In genomic region chr11:923691-924405, GRCh38 we compare ENCODE assay signal across 13 cellular contexts. TPM values are rescaled to one million over a fixed set of nuclear protein-coding genes. Genes with fewer than 3 reads are reported as not detected.
DNase-seq lines count a peak whose midpoint lies in the region; ATAC-seq and TF ChIP-seq lines count a peak whose summit lies in the region.
"Had no signal": no experiment of that assay in that cellular context is flagged by ENCODE, and none has a peak within 500 bp of the region (broad histone marks: within the 10 kb centered on the region; RNA-seq: fewer than 3 reads in every experiment).

No MANE protein-coding gene starts in this region.

- no peaks in the 10 kb centered on the region for H3K9me3 Mint-ChIP-seq in natural killer cell
- no peaks in the 10 kb centered on the region for H3K9me3 Mint-ChIP-seq in natural killer cell treated with Interleukin-12 subunit alpha and Interleukin-12 subunit beta and Interleukin-15 and Interleukin-18, amount 100 ng/mL, for 72 hours
- no peaks in the 10 kb centered on the region for H3K9me3 Mint-ChIP-seq in activated T-helper 17 cell treated with anti-CD3 and anti-CD28 coated beads, Interleukin-2, amount 50 U/mL, for 72 hours

- no peak for TF ChIP-seq EP300 in upper lobe of left lung (IDR thresholded peaks at IDR 0.05)

- peak overlapping the region; percentile 11 for H3K27ac ChIP-seq in lower lobe of right lung
- peak overlapping the region in 3 of 4 donors; percentile 96 to 97 (median 96) for H3K27ac ChIP-seq in upper lobe of left lung
- H3K27ac ChIP-seq: hepatocyte had no signal

- H3K4me1 ChIP-seq in lower lobe of right lung: peaks cover 25% of the 10 kb centered on the region
- peaks cover 27 to 37% (median 31%) of the 10 kb centered on the region in 4 donors for H3K4me1 ChIP-seq in upper lobe of left lung
- H3K4me1 ChIP-seq: BE2C had no signal

- no peak for ATAC-seq in natural killer cell
- no peak for ATAC-seq in natural killer cell treated with Interleukin-12 subunit alpha and Interleukin-12 subunit beta and Interleukin-15 and Interleukin-18, amount 100 ng/mL, for 72 hours
- ATAC-seq in activated T-helper 17 cell treated with anti-CD3 and anti-CD28 coated beads, Interleukin-2, amount 50 U/mL, for 72 hours (replicated peaks): no peak
- ATAC-seq in lower lobe of right lung: no peak
- ATAC-seq in upper lobe of left lung (ENCODE audit: low FRiP score in 2 of 2): no peak
- ATAC-seq: SK-N-SH treated with all-trans-retinoic acid at 6 μM for 48 hours had no signal

- peaks cover 12% of the 10 kb centered on the region for H3K36me3 ChIP-seq in lower lobe of right lung
- no peaks in the 10 kb centered on the region for H3K36me3 ChIP-seq in upper lobe of left lung
- H3K36me3 ChIP-seq: BE2C had no signal

- H3K4me3 ChIP-seq in lower lobe of right lung (no peak overlapping the region), upper lobe of left lung (no peak overlapping the region)
- H3K4me3 ChIP-seq: hepatocyte had no signal

- TF ChIP-seq POLR2A in upper lobe of left lung (IDR thresholded peaks at IDR 0.05): no peak

- H3K36me3 Mint-ChIP-seq in natural killer cell: no peaks in the 10 kb centered on the region
- no peaks in the 10 kb centered on the region for H3K36me3 Mint-ChIP-seq in natural killer cell treated with Interleukin-12 subunit alpha and Interleukin-12 subunit beta and Interleukin-15 and Interleukin-18, amount 100 ng/mL, for 72 hours
- H3K36me3 Mint-ChIP-seq in activated T-helper 17 cell treated with anti-CD3 and anti-CD28 coated beads, Interleukin-2, amount 50 U/mL, for 72 hours (ENCODE audit: low read depth): peaks cover 17% of the 10 kb centered on the region

- TF ChIP-seq CTCF in natural killer cell (IDR thresholded peaks at IDR 0.05) (no peak), lower lobe of right lung (IDR thresholded peaks at IDR 0.05) (no peak), upper lobe of left lung (IDR thresholded peaks at IDR 0.05) (no peak)

- H3K27ac Mint-ChIP-seq in natural killer cell: peak overlapping the region in 1 of 2 donors; percentile 36
- H3K27ac Mint-ChIP-seq in natural killer cell treated with Interleukin-12 subunit alpha and Interleukin-12 subunit beta and Interleukin-15 and Interleukin-18, amount 100 ng/mL, for 72 hours: no peak overlapping the region
- H3K27ac Mint-ChIP-seq in activated T-helper 17 cell treated with anti-CD3 and anti-CD28 coated beads, Interleukin-2, amount 50 U/mL, for 72 hours: no peak overlapping the region

- peak overlapping the region; percentile 58 for H3K4me3 Mint-ChIP-seq in natural killer cell
- no peak overlapping the region for H3K4me3 Mint-ChIP-seq in natural killer cell treated with Interleukin-12 subunit alpha and Interleukin-12 subunit beta and Interleukin-15 and Interleukin-18, amount 100 ng/mL, for 72 hours
- H3K4me3 Mint-ChIP-seq in activated T-helper 17 cell treated with anti-CD3 and anti-CD28 coated beads, Interleukin-2, amount 50 U/mL, for 72 hours: peak overlapping the region; percentile 11

- 88 to 96% methylated on average over 16 to 19 of the region's 19 CpGs for WGBS in upper lobe of left lung, 2 donors

- intact Hi-C loops in natural killer cell (cut with micrococcal nuclease): no loop called here
- intact Hi-C loops in lower lobe of right lung (cut with DNase I): no loop called here

- peaks cover 26 to 27% of the 10 kb centered on the region in 2 donors for H3K4me1 Mint-ChIP-seq in natural killer cell
- H3K4me1 Mint-ChIP-seq in natural killer cell treated with Interleukin-12 subunit alpha and Interleukin-12 subunit beta and Interleukin-15 and Interleukin-18, amount 100 ng/mL, for 72 hours (ENCODE audit: low read depth in 2 of 2): peaks cover 17 to 20% of the 10 kb centered on the region in 2 donors
- H3K4me1 Mint-ChIP-seq in activated T-helper 17 cell treated with anti-CD3 and anti-CD28 coated beads, Interleukin-2, amount 50 U/mL, for 72 hours: peaks cover 4% of the 10 kb centered on the region

- H3K27me3 Mint-ChIP-seq in natural killer cell (ENCODE audit: low read depth in 2 of 2): no peaks in the 10 kb centered on the region
- H3K27me3 Mint-ChIP-seq in natural killer cell treated with Interleukin-12 subunit alpha and Interleukin-12 subunit beta and Interleukin-15 and Interleukin-18, amount 100 ng/mL, for 72 hours: no peaks in the 10 kb centered on the region
- H3K27me3 Mint-ChIP-seq in activated T-helper 17 cell treated with anti-CD3 and anti-CD28 coated beads, Interleukin-2, amount 50 U/mL, for 72 hours: no peaks in the 10 kb centered on the region

- no peaks in the 10 kb centered on the region for H3K9me3 ChIP-seq in lower lobe of right lung
- H3K9me3 ChIP-seq in upper lobe of left lung: no peaks in the 10 kb centered on the region
- H3K9me3 ChIP-seq: BE2C had no signal

- DNase-seq in natural killer cell: no peak
- DNase-seq in natural killer cell treated with Interleukin-12 subunit alpha and Interleukin-12 subunit beta and Interleukin-15 and Interleukin-18, amount 100 ng/mL, for 72 hours (ENCODE audit: low spot score): no peak
- DNase-seq in lower lobe of right lung: peak; percentile 41
- no peak for DNase-seq in upper lobe of left lung
- DNase-seq in NCI-H345 (lab: John Stamatoyannopoulos, UW): no peak
- no peak for DNase-seq in GF-D8 (lab: John Stamatoyannopoulos, UW)
- no peak for DNase-seq in stimulated activated CD4-positive, alpha-beta T cell treated with anti-CD3 and anti-CD28 coated beads, Interleukin-4, amount 100 ng/mL, for 1 hour
- DNase-seq: activated gamma-delta T cell, DND-41 had no signal

- H3K27me3 ChIP-seq in lower lobe of right lung (ENCODE audit: low read depth) (no peaks in the 10 kb centered on the region), upper lobe of left lung (no peaks in the 10 kb centered on the region)
- H3K27me3 ChIP-seq: BE2C, hepatocyte had no signal

RNA-seq across cellular contexts. Expression of gene AP2A2, which starts 1.8 kb away (rescaled TPM):
- total RNA-seq in natural killer cell: 100 to 1,000 TPM in 1 of 3 donors, 10 to 100 TPM in 2; 57.2 to 120 (median 82.9) TPM
- 10 to 100 TPM; 51.6 to 75.1 TPM for total RNA-seq in natural killer cell treated with Interleukin-12 subunit alpha and Interleukin-12 subunit beta and Interleukin-15 and Interleukin-18, amount 100 ng/mL, for 72 hours
- 10 to 100 TPM; 69.1 to 76.2 TPM for total RNA-seq in activated T-helper 17 cell treated with anti-CD3 and anti-CD28 coated beads, Interleukin-2, amount 50 U/mL, for 72 hours
- total RNA-seq in lower lobe of right lung: 130 TPM
- total RNA-seq in upper lobe of left lung: 100 to 1,000 TPM in 3 of 6 donors, 10 to 100 TPM in 3; 55.7 to 273 (median 103) TPM

RNA-seq across cellular contexts. Expression of gene CHID1, which starts 13.2 kb away (rescaled TPM):
- total RNA-seq in natural killer cell (10 to 100 TPM; 32.6 to 40.3 (median 33.2) TPM), lower lobe of right lung (65.0 TPM), upper lobe of left lung (100 to 1,000 TPM in 1 of 6 donors, 10 to 100 TPM in 5; 34.6 to 144 (median 59.1) TPM)
- total RNA-seq in natural killer cell treated with Interleukin-12 subunit alpha and Interleukin-12 subunit beta and Interleukin-15 and Interleukin-18, amount 100 ng/mL, for 72 hours: 100 to 1,000 TPM in 1 of 2 donors, 10 to 100 TPM in 1; 64.8 to 115 TPM
- total RNA-seq in activated T-helper 17 cell treated with anti-CD3 and anti-CD28 coated beads, Interleukin-2, amount 50 U/mL, for 72 hours: 10 to 100 TPM; 71.9 to 72.6 TPM
